12 cellular contexts compared by ENCODE assay signal in the genomic region with DNA sequence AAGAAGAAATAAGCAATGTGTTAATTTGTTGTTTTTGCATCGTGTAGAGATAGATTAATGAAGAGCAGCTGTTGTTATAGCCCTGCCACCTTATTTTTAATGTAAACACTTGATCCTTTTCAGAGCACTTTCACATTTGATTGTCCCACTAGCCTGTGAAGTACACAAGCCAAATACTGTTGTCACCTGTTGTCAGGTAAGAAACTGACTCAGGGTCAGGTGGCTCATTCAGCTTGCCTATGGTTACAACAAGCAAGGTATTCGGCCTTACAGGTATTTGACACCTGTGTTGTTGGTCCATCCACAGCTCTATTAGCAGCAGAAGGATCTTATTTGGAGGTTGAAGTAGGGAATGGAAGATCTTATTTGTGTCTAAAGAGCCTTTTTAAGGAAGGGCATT.
DNase-seq lines count a peak whose midpoint lies in the region; ATAC-seq and TF ChIP-seq lines count a peak whose summit lies in the region.
"Had no signal": no experiment of that assay in that cellular context is flagged by ENCODE, and none has a peak within 500 bp of the region (broad histone marks: within the 10 kb centered on the region; RNA-seq: fewer than 3 reads in every experiment).

No MANE protein-coding gene starts in this region.

- peak overlapping the region; percentile 98 for H3K4me2 ChIP-seq in SU-DHL-6 (ENCODE audit: low read depth, low read length, poor library complexity, severe bottlenecking)

- DNase-seq in DMS79 treated with DMSO at 0.1 percent for 48 hours (lab: John Stamatoyannopoulos, UW) (peak; percentile 78), omental fat pad (ENCODE audit: low spot score) (no peak), NCI-H146 treated with DMSO at 0.1 percent for 48 hours (lab: John Stamatoyannopoulos, UW; ENCODE audit: unreplicated experiment) (no peak), T-cell (no peak)
- no peak for DNase-seq in activated naive CD4-positive, alpha-beta T cell treated with anti-CD3 and anti-CD28 coated beads, Interleukin-2, amount 10 ng/mL, durations not matched to agents 7 days and 5 days
- DNase-seq: C1 segment of cervical spinal cord, foreskin melanocyte had no signal

- H3K36me3 Mint-ChIP-seq in T-cell, result peaks cover 64% of the 10 kb centered on the region
- H3K36me3 Mint-ChIP-seq in activated naive CD4-positive, alpha-beta T cell treated with anti-CD3 and anti-CD28 coated beads, Interleukin-2, amount 10 ng/mL, durations not matched to agents 7 days and 5 days, result peaks cover 9% of the 10 kb centered on the region

- POLR2A ChIA-PET in T-cell (lab: Charles Lee), result no interaction called here

- CTCF ChIA-PET in T-cell (lab: Charles Lee), result interaction anchor here in 1 of 2 donors (0.7 kb wide), 1 partner anchor 899 kb away, joined by 3 read pairs; no protein-coding TSS in a partner anchor
- CTCF ChIA-PET in activated naive CD4-positive, alpha-beta T cell treated with anti-CD3 and anti-CD28 coated beads, Interleukin-2, amount 10 ng/mL, durations not matched to agents 7 days and 5 days (lab: Charles Lee), result no interaction called here

- H3K9ac ChIP-seq in SU-DHL-6 (ENCODE audit: low read length), result peak overlapping the region; percentile 43

- H3K4me3 ChIP-seq in SU-DHL-6 (ENCODE audit: insufficient read depth, low read length, poor library complexity, severe bottlenecking), result peak overlapping the region; percentile 19

- H4K20me1 ChIP-seq in SU-DHL-6 (ENCODE audit: low read depth, low read length), result no peaks in the 10 kb centered on the region

- H3K4me1 Mint-ChIP-seq in T-cell, result peaks cover 0 to 8% (median 3%) of the 10 kb centered on the region in 3 donors
- no peaks in the 10 kb centered on the region for H3K4me1 Mint-ChIP-seq in activated naive CD4-positive, alpha-beta T cell treated with anti-CD3 and anti-CD28 coated beads, Interleukin-2, amount 10 ng/mL, durations not matched to agents 7 days and 5 days

- H3K4me3 Mint-ChIP-seq in T-cell, result no peak overlapping the region
- no peak overlapping the region for H3K4me3 Mint-ChIP-seq in activated naive CD4-positive, alpha-beta T cell treated with anti-CD3 and anti-CD28 coated beads, Interleukin-2, amount 10 ng/mL, durations not matched to agents 7 days and 5 days
- H3K4me3 Mint-ChIP-seq: mesothelial cell of epicardium had no signal

- no peaks in the 10 kb centered on the region for H3K27me3 Mint-ChIP-seq in T-cell
- no peaks in the 10 kb centered on the region for H3K27me3 Mint-ChIP-seq in activated naive CD4-positive, alpha-beta T cell treated with anti-CD3 and anti-CD28 coated beads, Interleukin-2, amount 10 ng/mL, durations not matched to agents 7 days and 5 days

- peaks cover 6% of the 10 kb centered on the region for H3K36me3 ChIP-seq in SU-DHL-6 (ENCODE audit: low read length)

- no peak overlapping the region for H2AFZ ChIP-seq in SU-DHL-6 (ENCODE audit: low read depth, low read length, severe bottlenecking)

- TF ChIP-seq CTCF in SU-DHL-6 (IDR thresholded peaks at IDR 0.05; ENCODE audit: insufficient read depth, low read length, poor library complexity, severe bottlenecking), result no peak
- no peak for TF ChIP-seq CTCF in omental fat pad (IDR thresholded peaks at IDR 0.05)

- ATAC-seq in GM21423 (IDR thresholded peaks at IDR 0.05; ENCODE audit: unreplicated experiment) (peak; percentile 36), HG03354 (IDR thresholded peaks at IDR 0.05; ENCODE audit: poor library complexity, severe bottlenecking, unreplicated experiment) (peak; percentile 53), omental fat pad (ENCODE audit: low FRiP score) (no peak), T-cell (replicated peaks in 1 of 4) (no peak)
- ATAC-seq: HCT116 had no signal

- H3K27ac Mint-ChIP-seq in T-cell, result no peak overlapping the region
- no peak overlapping the region for H3K27ac Mint-ChIP-seq in activated naive CD4-positive, alpha-beta T cell treated with anti-CD3 and anti-CD28 coated beads, Interleukin-2, amount 10 ng/mL, durations not matched to agents 7 days and 5 days
- H3K27ac Mint-ChIP-seq: mesothelial cell of epicardium had no signal

- peaks cover 7% of the 10 kb centered on the region; the same call in 1 of the 2 replicates for H3K79me2 ChIP-seq in SU-DHL-6 (ENCODE audit: insufficient read depth, low read length)

- H3K9me3 ChIP-seq in SU-DHL-6 (ENCODE audit: insufficient read depth, low read length), result no peaks in the 10 kb centered on the region

- peak overlapping the region; percentile 97 for H3K27ac ChIP-seq in SU-DHL-6 (ENCODE audit: low read depth, low read length)

- no peaks in the 10 kb centered on the region for H3K9me3 Mint-ChIP-seq in T-cell
- no peaks in the 10 kb centered on the region for H3K9me3 Mint-ChIP-seq in activated naive CD4-positive, alpha-beta T cell treated with anti-CD3 and anti-CD28 coated beads, Interleukin-2, amount 10 ng/mL, durations not matched to agents 7 days and 5 days
- H3K9me3 Mint-ChIP-seq: mesothelial cell of epicardium had no signal

- H3K27me3 ChIP-seq in SU-DHL-6 (ENCODE audit: low read length), result no peaks in the 10 kb centered on the region

- no peaks in the 10 kb centered on the region for H3K9me2 ChIP-seq in SU-DHL-6 (replicated peaks; ENCODE audit: insufficient read depth, low read length)

- H3F3A ChIP-seq in SU-DHL-6 (ENCODE audit: insufficient read depth), result peaks cover 91% of the 10 kb centered on the region

Comparison
In these comparisons a context has a peak if more than half of its experiments do, and no peak if none do; other contexts are left out.
1. ATAC-seq: peak in GM21423 (single experiment) and HG03354 (single experiment); none in omental fat pad (single experiment) and T-cell (0 of 4).